ENCODE assay signal across 12 cellular contexts in the genomic region with DNA sequence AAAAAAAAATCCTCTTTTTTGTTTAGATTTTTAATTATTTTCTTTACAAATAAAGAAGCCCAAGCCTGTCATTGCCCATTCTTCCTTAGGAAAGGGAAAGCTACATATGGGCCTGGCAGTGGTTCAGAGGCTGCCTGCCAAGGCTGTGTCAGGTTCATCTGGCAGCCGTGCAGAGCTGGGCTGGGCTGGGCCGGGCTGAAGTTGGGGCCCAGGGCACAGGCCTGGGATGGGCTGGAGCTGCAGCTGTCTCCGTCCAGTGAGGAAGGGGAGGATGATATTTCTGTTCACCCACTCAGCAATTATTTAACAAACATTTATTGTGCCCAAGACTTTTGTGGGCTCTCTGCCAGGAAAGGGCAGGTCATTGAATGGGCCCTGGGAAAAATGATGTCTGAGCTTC. TPM values are rescaled to one million over a fixed set of nuclear protein-coding genes. Genes with fewer than 3 reads are reported as not detected.
A peak's percentile ranks its signal among the peaks of the same experiment; 100 is the strongest.
DNase-seq lines count a peak whose midpoint lies in the region; ATAC-seq and TF ChIP-seq lines count a peak whose summit lies in the region.
"Had no signal": no experiment of that assay in that cellular context is flagged by ENCODE, and none has a peak within 500 bp of the region (broad histone marks: within the 10 kb centered on the region; RNA-seq: fewer than 3 reads in every experiment).

No MANE protein-coding gene starts in this region.

- no peaks in the 10 kb centered on the region for H3K36me3 ChIP-seq in thyroid gland

- 27 to 32% methylated on average over 3 of the region's 3 CpGs for WGBS in thyroid gland, 2 donors

- no peak for TF ChIP-seq POLR2A in thyroid gland (IDR thresholded peaks at IDR 0.05)

- ATAC-seq in HG03159 (IDR thresholded peaks at IDR 0.05; ENCODE audit: unreplicated experiment), result no peak

- intact Hi-C loops in thyroid gland (cut with DNase I), result loop anchor here (10.0 kb wide), 1 partner anchor 174 kb away; no protein-coding TSS in a partner anchor

- H3K4me3 ChIP-seq in thyroid gland (replicated peaks in 1 of 3), result no peak overlapping the region
- H3K4me3 ChIP-seq: skin epidermis had no signal

- peak; percentile 60 for DNase-seq in NCI-H2029 treated with DMSO at 0.1 percent for 48 hours (lab: John Stamatoyannopoulos, UW)
- DNase-seq in cerebellum (ENCODE audit: low spot score), result peak; percentile 84
- DNase-seq in thyroid gland, result peak; percentile 20 to 36
- DNase-seq in AG08396 (ENCODE audit: low spot score), result no peak
- DNase-seq in KBM-7, result no peak
- DNase-seq: activated CD8-positive, alpha-beta memory T cell treated with anti-CD3 and anti-CD28 coated beads, Interleukin-2, amount 50 U/mL, for 4 hours; central memory CD4-positive, alpha-beta T cell; NCI-H524; T-helper 2 cell had no signal

- H3K4me1 ChIP-seq in thyroid gland, result no peaks in the 10 kb centered on the region

- no peaks in the 10 kb centered on the region for H3K27me3 ChIP-seq in layer of hippocampus (ENCODE audit: control insufficient read depth, insufficient read depth, low read length)
- no peaks in the 10 kb centered on the region for H3K27me3 ChIP-seq in thyroid gland

- H3K27ac ChIP-seq in layer of hippocampus (ENCODE audit: low read depth, low read length) (peak overlapping the region; percentile 66), thyroid gland (no peak overlapping the region)
- H3K27ac ChIP-seq: skin epidermis had no signal

- H3K9me3 ChIP-seq in thyroid gland, result no peaks in the 10 kb centered on the region

- no peak for TF ChIP-seq CTCF in thyroid gland (IDR thresholded peaks at IDR 0.05)

- in situ Hi-C loops in KBM-7 (cut with MboI; ENCODE audit: low pct_unique_long_range_greater_than_20kb, low sequenced_read_pairs), result no loop called here

RNA-seq across cellular contexts. Expression of a gene that starts 4.6 kb away (rescaled TPM):
- total RNA-seq in cerebellum, result 12.9 TPM
- 10 to 100 TPM in 1 of 4 donors, 1 to 10 TPM in 3; 4.7 to 11.5 (median 6.0) TPM for total RNA-seq in thyroid gland

RNA-seq across cellular contexts. Expression of a gene that starts 11.4 kb away (rescaled TPM):
- total RNA-seq in cerebellum (34.8 TPM), thyroid gland (10 to 100 TPM; 43.5 to 52.6 (median 51.0) TPM)

Comparison
In these comparisons a context has a peak if more than half of its experiments do, and no peak if none do; other contexts are left out.
1. DNase-seq: peak in NCI-H2029 treated with DMSO at 0.1 percent for 48 hours (single experiment), cerebellum (single experiment) and thyroid gland (2 of 2); none in AG08396 (single experiment) and KBM-7 (single experiment).